In the genomic region with DNA sequence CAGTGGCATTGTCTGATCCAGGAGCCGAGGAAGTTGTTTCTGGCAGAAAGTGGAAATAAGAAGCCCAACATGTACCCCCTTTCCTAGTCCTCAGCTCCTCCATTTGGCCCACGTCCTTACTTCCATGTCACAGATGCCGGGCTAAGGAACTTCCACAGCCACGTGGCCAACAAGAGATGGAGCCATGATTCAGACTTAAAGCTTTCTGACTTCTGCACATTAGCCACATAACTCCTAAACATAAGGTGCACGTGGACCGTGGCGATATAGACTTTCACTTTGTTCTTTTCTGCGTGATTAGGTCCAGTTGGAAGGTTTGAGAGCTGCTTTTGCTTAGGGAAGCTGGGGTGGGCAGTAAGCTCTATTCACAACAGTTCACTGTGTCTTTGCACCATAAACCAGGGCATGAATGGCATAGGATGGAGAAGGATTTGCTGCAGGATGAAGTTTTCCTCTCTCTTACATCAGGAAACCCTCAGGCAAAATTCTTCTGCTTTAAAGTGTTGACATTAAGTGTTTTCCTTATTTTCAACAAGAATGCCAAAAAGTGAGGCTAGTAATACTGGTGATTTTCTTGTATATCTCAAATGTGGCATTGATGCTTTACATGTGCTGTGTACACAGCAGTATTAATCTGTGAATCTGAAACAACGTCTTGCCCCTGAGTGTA, we compare ENCODE assay signal across 15 cellular contexts.
A peak's percentile ranks its signal among the peaks of the same experiment; 100 is the strongest.
DNase-seq lines count a peak whose midpoint lies in the region; ATAC-seq and TF ChIP-seq lines count a peak whose summit lies in the region.
"Had no signal": no experiment of that assay in that cellular context is flagged by ENCODE, and none has a peak within 500 bp of the region (broad histone marks: within the 10 kb centered on the region; RNA-seq: fewer than 3 reads in every experiment).

No MANE protein-coding gene starts in this region.

- peaks cover 7 to 18% of the 10 kb centered on the region in 2 donors for H3K36me3 Mint-ChIP-seq in activated T-cell treated with anti-CD3 and anti-CD28 coated beads, Interleukin-2, amount 50 U/mL, for 72 hours (ENCODE audit: insufficient read depth in 2 of 2)
- H3K36me3 Mint-ChIP-seq in WTC11: peaks cover 15% of the 10 kb centered on the region
- peaks cover 35% of the 10 kb centered on the region for H3K36me3 Mint-ChIP-seq in stimulated activated memory B cell treated with anti-CD40 and anti-IgM and Interleukin-4, amounts not matched to agents 10 μg/mL and 1 μg/mL and 100 μg/mL, for 72 hours

- H3K27ac Mint-ChIP-seq in activated T-cell treated with anti-CD3 and anti-CD28 coated beads, Interleukin-2, amount 50 U/mL, for 72 hours: peak overlapping the region; percentile 75
- peak overlapping the region; percentile 61 for H3K27ac Mint-ChIP-seq in WTC11
- peak overlapping the region; percentile 48 for H3K27ac Mint-ChIP-seq in stimulated activated memory B cell treated with anti-CD40 and anti-IgM and Interleukin-4, amounts not matched to agents 10 μg/mL and 1 μg/mL and 100 μg/mL, for 72 hours

- peaks cover 93% of the 10 kb centered on the region for H3K4me1 ChIP-seq in lower lobe of right lung

- H3K4me1 Mint-ChIP-seq in activated T-cell treated with anti-CD3 and anti-CD28 coated beads, Interleukin-2, amount 50 U/mL, for 72 hours (ENCODE audit: low read depth): peaks cover 42% of the 10 kb centered on the region
- peaks cover 67% of the 10 kb centered on the region for H3K4me1 Mint-ChIP-seq in WTC11
- H3K4me1 Mint-ChIP-seq in stimulated activated memory B cell treated with anti-CD40 and anti-IgM and Interleukin-4, amounts not matched to agents 10 μg/mL and 1 μg/mL and 100 μg/mL, for 72 hours: peaks cover 35% of the 10 kb centered on the region

- peak overlapping the region; percentile 54 for H3K27ac ChIP-seq in lower lobe of right lung

- no peaks in the 10 kb centered on the region for H3K9me3 ChIP-seq in lower lobe of right lung
- H3K9me3 ChIP-seq: mucosa of descending colon, prostate gland had no signal

- H3K36me3 ChIP-seq in lower lobe of right lung: peaks cover 44% of the 10 kb centered on the region
- H3K36me3 ChIP-seq: prostate gland had no signal

- TF ChIP-seq CTCF in WTC11 (IDR thresholded peaks at IDR 0.05) (no peak), lower lobe of right lung (IDR thresholded peaks at IDR 0.05) (no peak)

- ATAC-seq in activated T-cell treated with anti-CD3 and anti-CD28 coated beads, Interleukin-2, amount 50 U/mL, for 72 hours (replicated peaks in 1 of 2): no peak
- ATAC-seq in WTC11 (no peak), lower lobe of right lung (no peak), GM21390 (IDR thresholded peaks at IDR 0.05; ENCODE audit: unreplicated experiment) (no peak)
- ATAC-seq in stimulated activated memory B cell treated with anti-CD40 and anti-IgM and Interleukin-4, amounts not matched to agents 10 μg/mL and 1 μg/mL and 100 μg/mL, for 72 hours: no peak
- ATAC-seq: mucosa of descending colon had no signal

- intact Hi-C loops in lower lobe of right lung (cut with DNase I): no loop called here

- CTCF ChIA-PET in WTC11 (lab: Charles Lee): interaction anchor here (1.2 to 1.3 kb wide), 2 partner anchors 8 to 14 kb away, joined by 3 read pairs; no protein-coding TSS in a partner anchor

- no peak overlapping the region for H3K4me3 ChIP-seq in lower lobe of right lung
- H3K4me3 ChIP-seq: mucosa of descending colon, prostate gland had no signal

- POLR2A ChIA-PET in WTC11 (lab: Charles Lee): no interaction called here

- H3K27me3 ChIP-seq in lower lobe of right lung (ENCODE audit: low read depth): no peaks in the 10 kb centered on the region

- H3K4me3 Mint-ChIP-seq in activated T-cell treated with anti-CD3 and anti-CD28 coated beads, Interleukin-2, amount 50 U/mL, for 72 hours: no peak overlapping the region
- H3K4me3 Mint-ChIP-seq in WTC11: no peak overlapping the region
- no peak overlapping the region for H3K4me3 Mint-ChIP-seq in stimulated activated memory B cell treated with anti-CD40 and anti-IgM and Interleukin-4, amounts not matched to agents 10 μg/mL and 1 μg/mL and 100 μg/mL, for 72 hours

- no peaks in the 10 kb centered on the region for H3K9me3 Mint-ChIP-seq in activated T-cell treated with anti-CD3 and anti-CD28 coated beads, Interleukin-2, amount 50 U/mL, for 72 hours
- no peaks in the 10 kb centered on the region for H3K9me3 Mint-ChIP-seq in WTC11
- no peaks in the 10 kb centered on the region for H3K9me3 Mint-ChIP-seq in stimulated activated memory B cell treated with anti-CD40 and anti-IgM and Interleukin-4, amounts not matched to agents 10 μg/mL and 1 μg/mL and 100 μg/mL, for 72 hours

- H3K27me3 Mint-ChIP-seq in activated T-cell treated with anti-CD3 and anti-CD28 coated beads, Interleukin-2, amount 50 U/mL, for 72 hours (ENCODE audit: low read depth): no peaks in the 10 kb centered on the region
- no peaks in the 10 kb centered on the region for H3K27me3 Mint-ChIP-seq in WTC11 (ENCODE audit: low read depth)
- H3K27me3 Mint-ChIP-seq in stimulated activated memory B cell treated with anti-CD40 and anti-IgM and Interleukin-4, amounts not matched to agents 10 μg/mL and 1 μg/mL and 100 μg/mL, for 72 hours: no peaks in the 10 kb centered on the region

- no peak for DNase-seq in activated T-cell treated with anti-CD3 and anti-CD28 coated beads, Interleukin-2, amount 50 U/mL, for 72 hours
- no peak for DNase-seq in activated T-cell treated with anti-CD3 and anti-CD28 coated beads, Interleukin-2, amount 50 U/mL, for 1 hour
- DNase-seq in WTC11 (ENCODE audit: low spot score) (no peak), lower lobe of right lung (no peak), hepatic stellate cell (ENCODE audit: low spot score) (no peak)
- DNase-seq in stimulated activated naive CD4-positive, alpha-beta T cell (lab: John Stamatoyannopoulos, UW): no peak
- DNase-seq: GF-D8; mucosa of descending colon; NCI-H1694; NCI-H510A treated with DMSO at 0.1 percent for 48 hours; stimulated activated CD4-positive, alpha-beta T cell treated with anti-CD3 and anti-CD28 coated beads, Interleukin-1b, Interleukin-23, amount 100 ng/mL, for 48 hours; stimulated activated CD8-positive, alpha-beta memory T cell treated with anti-CD3 and anti-CD28 coated beads, Interleukin-4, amount 100 ng/mL, for 48 hours had no signal

TF ChIP-seq in WTC11, 78 proteins besides CTCF, POLR2A, EP300 and RAD21:
- TF ChIP-seq, protein P1, sequence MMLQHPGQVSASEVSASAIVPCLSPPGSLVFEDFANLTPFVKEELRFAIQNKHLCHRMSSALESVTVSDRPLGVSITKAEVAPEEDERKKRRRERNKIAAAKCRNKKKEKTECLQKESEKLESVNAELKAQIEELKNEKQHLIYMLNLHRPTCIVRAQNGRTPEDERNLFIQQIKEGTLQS (CRISPR knock-in tag; conservative IDR thresholded peaks at IDR 0.05): no peak
- no peak for TF ChIP-seq SMAD4 (CRISPR knock-in tag; IDR thresholded peaks at IDR 0.05)
- TF ChIP-seq, protein P2, sequence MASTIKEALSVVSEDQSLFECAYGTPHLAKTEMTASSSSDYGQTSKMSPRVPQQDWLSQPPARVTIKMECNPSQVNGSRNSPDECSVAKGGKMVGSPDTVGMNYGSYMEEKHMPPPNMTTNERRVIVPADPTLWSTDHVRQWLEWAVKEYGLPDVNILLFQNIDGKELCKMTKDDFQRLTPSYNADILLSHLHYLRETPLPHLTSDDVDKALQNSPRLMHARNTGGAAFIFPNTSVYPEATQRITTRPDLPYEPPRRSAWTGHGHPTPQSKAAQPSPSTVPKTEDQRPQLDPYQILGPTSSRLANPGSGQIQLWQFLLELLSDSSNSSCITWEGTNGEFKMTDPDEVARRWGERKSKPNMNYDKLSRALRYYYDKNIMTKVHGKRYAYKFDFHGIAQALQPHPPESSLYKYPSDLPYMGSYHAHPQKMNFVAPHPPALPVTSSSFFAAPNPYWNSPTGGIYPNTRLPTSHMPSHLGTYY (CRISPR knock-in tag; IDR thresholded peaks at IDR 0.05): no peak
- no peak for TF ChIP-seq PRRX2 (CRISPR knock-in tag; IDR thresholded peaks at IDR 0.05)
- no peak for TF ChIP-seq TCF7 (CRISPR knock-in tag; IDR thresholded peaks at IDR 0.05; ENCODE audit: low read depth)
- TF ChIP-seq, protein P3, sequence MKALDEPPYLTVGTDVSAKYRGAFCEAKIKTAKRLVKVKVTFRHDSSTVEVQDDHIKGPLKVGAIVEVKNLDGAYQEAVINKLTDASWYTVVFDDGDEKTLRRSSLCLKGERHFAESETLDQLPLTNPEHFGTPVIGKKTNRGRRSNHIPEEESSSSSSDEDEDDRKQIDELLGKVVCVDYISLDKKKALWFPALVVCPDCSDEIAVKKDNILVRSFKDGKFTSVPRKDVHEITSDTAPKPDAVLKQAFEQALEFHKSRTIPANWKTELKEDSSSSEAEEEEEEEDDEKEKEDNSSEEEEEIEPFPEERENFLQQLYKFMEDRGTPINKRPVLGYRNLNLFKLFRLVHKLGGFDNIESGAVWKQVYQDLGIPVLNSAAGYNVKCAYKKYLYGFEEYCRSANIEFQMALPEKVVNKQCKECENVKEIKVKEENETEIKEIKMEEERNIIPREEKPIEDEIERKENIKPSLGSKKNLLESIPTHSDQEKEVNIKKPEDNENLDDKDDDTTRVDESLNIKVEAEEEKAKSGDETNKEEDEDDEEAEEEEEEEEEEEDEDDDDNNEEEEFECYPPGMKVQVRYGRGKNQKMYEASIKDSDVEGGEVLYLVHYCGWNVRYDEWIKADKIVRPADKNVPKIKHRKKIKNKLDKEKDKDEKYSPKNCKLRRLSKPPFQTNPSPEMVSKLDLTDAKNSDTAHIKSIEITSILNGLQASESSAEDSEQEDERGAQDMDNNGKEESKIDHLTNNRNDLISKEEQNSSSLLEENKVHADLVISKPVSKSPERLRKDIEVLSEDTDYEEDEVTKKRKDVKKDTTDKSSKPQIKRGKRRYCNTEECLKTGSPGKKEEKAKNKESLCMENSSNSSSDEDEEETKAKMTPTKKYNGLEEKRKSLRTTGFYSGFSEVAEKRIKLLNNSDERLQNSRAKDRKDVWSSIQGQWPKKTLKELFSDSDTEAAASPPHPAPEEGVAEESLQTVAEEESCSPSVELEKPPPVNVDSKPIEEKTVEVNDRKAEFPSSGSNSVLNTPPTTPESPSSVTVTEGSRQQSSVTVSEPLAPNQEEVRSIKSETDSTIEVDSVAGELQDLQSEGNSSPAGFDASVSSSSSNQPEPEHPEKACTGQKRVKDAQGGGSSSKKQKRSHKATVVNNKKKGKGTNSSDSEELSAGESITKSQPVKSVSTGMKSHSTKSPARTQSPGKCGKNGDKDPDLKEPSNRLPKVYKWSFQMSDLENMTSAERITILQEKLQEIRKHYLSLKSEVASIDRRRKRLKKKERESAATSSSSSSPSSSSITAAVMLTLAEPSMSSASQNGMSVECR (CRISPR knock-in tag; IDR thresholded peaks at IDR 0.05; ENCODE audit: borderline replicate concordance): no peak
- no peak for TF ChIP-seq NR1H2 (CRISPR knock-in tag; IDR thresholded peaks at IDR 0.05)
- no peak for TF ChIP-seq ELF4 (CRISPR knock-in tag; IDR thresholded peaks at IDR 0.05; ENCODE audit: low read depth)
- TF ChIP-seq GRHL2 (CRISPR knock-in tag; IDR thresholded peaks at IDR 0.05; ENCODE audit: insufficient replicate concordance, severe bottlenecking): no peak
- TF ChIP-seq FOXJ3 (CRISPR knock-in tag; IDR thresholded peaks at IDR 0.05; ENCODE audit: borderline replicate concordance): no peak
TF ChIP-seq in WTC11: peak in this region for 0.
